In genomic region chr10:49441488-49442476, GRCh38 we compare ENCODE assay signal across 14 cellular contexts. TPM values are rescaled to one million over a fixed set of nuclear protein-coding genes. Genes with fewer than 3 reads are reported as not detected.
A peak's percentile ranks its signal among the peaks of the same experiment; 100 is the strongest.
DNase-seq lines count a peak whose midpoint lies in the region; ATAC-seq and TF ChIP-seq lines count a peak whose summit lies in the region.
"Had no signal": no experiment of that assay in that cellular context is flagged by ENCODE, and none has a peak within 500 bp of the region (broad histone marks: within the 10 kb centered on the region; RNA-seq: fewer than 3 reads in every experiment).

No MANE protein-coding gene starts in this region.

- H3K9me3 Mint-ChIP-seq in CD4-positive, alpha-beta T cell, result no peaks in the 10 kb centered on the region
- H3K9me3 Mint-ChIP-seq in HFFc6, result no peaks in the 10 kb centered on the region
- H3K9me3 Mint-ChIP-seq in activated naive CD8-positive, alpha-beta T cell (ENCODE audit: low read depth), result no peaks in the 10 kb centered on the region
- peaks cover 11% of the 10 kb centered on the region for H3K9me3 Mint-ChIP-seq in memory B cell

- no peaks in the 10 kb centered on the region for H3K36me3 Mint-ChIP-seq in CD4-positive, alpha-beta T cell (ENCODE audit: low read depth)
- H3K36me3 Mint-ChIP-seq in HFFc6 (ENCODE audit: low read depth) (0 out of 2 replicates have a peak, but pooled peaks cover 10% of the 10 kb centered on the region), memory B cell (peaks cover 17% of the 10 kb centered on the region)
- peaks cover 15% of the 10 kb centered on the region for H3K36me3 Mint-ChIP-seq in activated naive CD8-positive, alpha-beta T cell

- TF ChIP-seq CTCF in CD4-positive, alpha-beta T cell (IDR thresholded peaks at IDR 0.05), result no peak
- TF ChIP-seq CTCF in HFFc6 (IDR thresholded peaks at IDR 0.05) (no peak), testis (IDR thresholded peaks at IDR 0.05) (no peak), dorsolateral prefrontal cortex (IDR thresholded peaks at IDR 0.05 in 54 of 56, conservative IDR thresholded peaks at IDR 0.05 in 2 of 56; ENCODE audit: low read depth in 1 of 56, partially characterized antibody in 56 of 56) (no peak)

- no peaks in the 10 kb centered on the region for H3K9me3 ChIP-seq in CD4-positive, alpha-beta T cell (ENCODE audit: control insufficient read depth, low read length)
- H3K9me3 ChIP-seq in testis, result no peaks in the 10 kb centered on the region
- H3K9me3 ChIP-seq: esophagus muscularis mucosa had no signal

- CTCF ChIA-PET in CD4-positive, alpha-beta T cell (lab: Charles Lee), result no interaction called here

- 36 to 43% methylated on average over 46 of the region's 46 CpGs for WGBS in testis, 2 donors

- no peaks in the 10 kb centered on the region for H3K4me1 ChIP-seq in testis
- H3K4me1 ChIP-seq: BLaER1 treated with 17β-estradiol and CSF1 and Interleukin-3, amounts not matched to agents 10 nM and 100 nM had no signal

- no peak overlapping the region for H3K27ac Mint-ChIP-seq in CD4-positive, alpha-beta T cell
- H3K27ac Mint-ChIP-seq in HFFc6, result no peak overlapping the region
- H3K27ac Mint-ChIP-seq in activated naive CD8-positive, alpha-beta T cell, result no peak overlapping the region
- no peak overlapping the region for H3K27ac Mint-ChIP-seq in memory B cell

- POLR2A ChIA-PET in CD4-positive, alpha-beta T cell (lab: Charles Lee), result no interaction called here

- H3K27me3 Mint-ChIP-seq in CD4-positive, alpha-beta T cell, result no peaks in the 10 kb centered on the region
- no peaks in the 10 kb centered on the region; the same call in none of the 2 replicates for H3K27me3 Mint-ChIP-seq in HFFc6 (ENCODE audit: insufficient read depth)
- H3K27me3 Mint-ChIP-seq in activated naive CD8-positive, alpha-beta T cell, result no peaks in the 10 kb centered on the region
- peaks cover 5% of the 10 kb centered on the region for H3K27me3 Mint-ChIP-seq in memory B cell

- H3K4me3 ChIP-seq in testis (no peak overlapping the region), dorsolateral prefrontal cortex (peak overlapping the region in 4 of 59 donors; percentile 0 to 24 (median 6))
- H3K4me3 ChIP-seq: BLaER1 treated with 17β-estradiol and CSF1 and Interleukin-3, amounts not matched to agents 10 nM and 100 nM; esophagus muscularis mucosa had no signal

- peak overlapping the region; percentile 46 for H3K4me3 Mint-ChIP-seq in CD4-positive, alpha-beta T cell
- H3K4me3 Mint-ChIP-seq in HFFc6, result peak overlapping the region; percentile 55
- peak overlapping the region; percentile 60 for H3K4me3 Mint-ChIP-seq in activated naive CD8-positive, alpha-beta T cell
- H3K4me3 Mint-ChIP-seq in memory B cell, result peak overlapping the region; percentile 33

- no peaks in the 10 kb centered on the region for H3K4me1 Mint-ChIP-seq in CD4-positive, alpha-beta T cell (ENCODE audit: low read depth)
- H3K4me1 Mint-ChIP-seq in HFFc6 (ENCODE audit: low read depth) (peaks cover 15% of the 10 kb centered on the region), memory B cell (no peaks in the 10 kb centered on the region)
- peaks cover 17% of the 10 kb centered on the region for H3K4me1 Mint-ChIP-seq in activated naive CD8-positive, alpha-beta T cell (ENCODE audit: low read depth)

- DNase-seq in CD4-positive, alpha-beta T cell, result peak in 1 of 10 experiments; percentile 6
- no peak for DNase-seq in HFFc6
- no peak for DNase-seq in memory B cell (ENCODE audit: low spot score in 2 of 2)
- DNase-seq in NCI-H524 (lab: John Stamatoyannopoulos, UW), result no peak
- DNase-seq in H4 (ENCODE audit: low spot score), result no peak
- DNase-seq in testis, result no peak
- DNase-seq in dorsolateral prefrontal cortex, result no peak
- DNase-seq: activated CD8-positive, alpha-beta memory T cell treated with anti-CD3 and anti-CD28 coated beads, Interleukin-2, amount 50 U/mL, for 4 hours; caudate nucleus had no signal

- no peaks in the 10 kb centered on the region for H3K36me3 ChIP-seq in testis (ENCODE audit: low read depth, missing control alignments)
- H3K36me3 ChIP-seq: BLaER1 treated with 17β-estradiol and CSF1 and Interleukin-3, amounts not matched to agents 10 nM and 100 nM had no signal

- no peak overlapping the region for H3K27ac ChIP-seq in CD4-positive, alpha-beta T cell (ENCODE audit: low read depth, low read length)
- H3K27ac ChIP-seq in testis (no peak overlapping the region), dorsolateral prefrontal cortex (no peak overlapping the region)
- H3K27ac ChIP-seq: BLaER1 treated with 17β-estradiol and CSF1 and Interleukin-3, amounts not matched to agents 10 nM and 100 nM; esophagus muscularis mucosa had no signal

- TF ChIP-seq POLR2A in testis (IDR thresholded peaks at IDR 0.05), result no peak

- intact Hi-C loops in CD4-positive, alpha-beta T cell (cut with DNase I, micrococcal nuclease), result no loop called here
- intact Hi-C loops in testis (cut with DNase I; ENCODE audit: low total_unique reads), result no loop called here
- intact Hi-C loops in dorsolateral prefrontal cortex (cut with DNase I), result no loop called here

- no peak for ATAC-seq in CD4-positive, alpha-beta T cell (ENCODE audit: poor library complexity)
- ATAC-seq in memory B cell (ENCODE audit: low read depth), result peak; percentile 27

- H3K27me3 ChIP-seq in CD4-positive, alpha-beta T cell (ENCODE audit: control insufficient read depth, insufficient read depth, low read length), result peaks cover 3% of the 10 kb centered on the region
- H3K27me3 ChIP-seq in testis, result no peaks in the 10 kb centered on the region
- H3K27me3 ChIP-seq in dorsolateral prefrontal cortex, result no peaks in the 10 kb centered on the region
- H3K27me3 ChIP-seq: BLaER1 treated with 17β-estradiol and CSF1 and Interleukin-3, amounts not matched to agents 10 nM and 100 nM had no signal

RNA-seq across cellular contexts. Expression of gene DRGX, which starts 45.9 kb away (rescaled TPM):
- total RNA-seq in CD4-positive, alpha-beta T cell, result not detected
- total RNA-seq in HFFc6 (2021; fragmentation: NEBNext Ultra II Directional; extraction: Animal tissue kit (Norgen Biotek cat#: 25700)), result under 1 TPM in 5 of 6 experiments, not detected in 1; 0.10 to 0.35 (median 0.14) TPM
- not detected in 2 replicates for total RNA-seq in H4 (2014; rRNA removed; shearing (Covaris generic))
- total RNA-seq in testis (not detected), dorsolateral prefrontal cortex (1 to 10 TPM in 102 of 120 experiments, under 1 TPM in 18; 0.17 to 6.8 (median 2.0) TPM)
- 0.33 TPM for polyA plus RNA-seq in testis (ENCODE audit: insufficient read depth, low read depth, low replicate concordance)
- total RNA-seq: esophagus muscularis mucosa, M059J, OCI-LY7 had no signal
